9 cellular contexts compared by ENCODE assay signal in the genomic region with DNA sequence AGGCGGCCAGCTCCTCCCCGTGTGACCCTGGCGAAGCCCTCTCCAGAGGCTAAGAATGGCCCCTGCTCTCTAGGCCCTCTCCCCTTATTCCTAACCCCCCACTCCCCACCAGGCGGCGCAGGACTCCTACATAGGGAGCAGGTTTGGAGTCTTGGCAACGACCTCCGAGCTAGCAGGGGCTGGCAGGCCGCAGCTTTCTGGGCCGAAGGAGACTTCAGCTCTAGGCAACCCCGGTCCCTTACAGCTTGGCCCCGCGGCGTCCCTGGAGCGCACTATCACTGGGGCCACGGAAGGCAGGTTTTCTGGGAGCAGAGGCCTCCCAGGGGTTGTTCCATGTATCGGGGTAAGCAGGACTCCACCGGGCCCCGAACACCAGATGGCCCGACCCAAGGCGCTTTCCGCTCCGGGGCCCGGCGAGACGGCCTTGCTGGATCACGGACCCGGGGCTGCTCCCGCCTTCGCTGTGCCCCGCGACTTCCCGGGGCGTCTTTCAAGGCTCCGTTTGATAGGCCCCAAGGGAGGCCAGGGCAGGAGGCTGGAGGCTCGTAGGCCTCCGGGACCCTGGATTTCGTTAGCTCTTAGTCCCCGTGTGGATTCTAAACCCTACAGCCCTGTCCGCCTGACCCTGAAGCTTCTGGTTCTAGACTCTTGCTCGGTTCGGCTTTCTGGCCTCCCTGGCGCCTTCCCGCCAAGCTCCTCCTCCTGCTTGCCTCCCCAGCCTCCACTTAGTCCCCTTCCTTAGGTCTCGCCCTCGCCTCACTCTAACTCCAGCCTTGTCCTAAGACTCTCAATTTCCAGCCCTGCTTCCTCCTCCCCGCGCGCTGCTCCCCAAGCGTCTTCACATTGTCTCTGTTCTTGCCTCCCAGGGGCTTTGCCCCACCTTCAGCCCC. TPM values are rescaled to one million over a fixed set of nuclear protein-coding genes. Genes with fewer than 3 reads are reported as not detected.
DNase-seq lines count a peak whose midpoint lies in the region; ATAC-seq and TF ChIP-seq lines count a peak whose summit lies in the region.
"Had no signal": no experiment of that assay in that cellular context is flagged by ENCODE, and none has a peak within 500 bp of the region (broad histone marks: within the 10 kb centered on the region; RNA-seq: fewer than 3 reads in every experiment).

No MANE protein-coding gene starts in this region.

- POLR2A ChIA-PET in CD4-positive, alpha-beta T cell (lab: Charles Lee): interaction anchor here (1.4 kb wide), 1 partner anchor 22 kb away, joined by 3 read pairs; the partner anchor contains the start of gene ACTR5

- H3K27ac Mint-ChIP-seq in CD4-positive, alpha-beta T cell: peak overlapping the region; percentile 10
- H3K27ac Mint-ChIP-seq in activated CD4-positive, alpha-beta T cell treated with anti-CD3 and anti-CD28 coated beads, Interleukin-2, amount 10 ng/mL, durations not matched to agents 24 days and 14 days: peak overlapping the region; percentile 84

- peaks cover 94% of the 10 kb centered on the region for H3K27me3 ChIP-seq in CD4-positive, alpha-beta T cell (ENCODE audit: control insufficient read depth, insufficient read depth, low read length)

- H3K4me1 Mint-ChIP-seq in CD4-positive, alpha-beta T cell (ENCODE audit: low read depth): peaks cover 63% of the 10 kb centered on the region
- H3K4me1 Mint-ChIP-seq in activated CD4-positive, alpha-beta T cell treated with anti-CD3 and anti-CD28 coated beads, Interleukin-2, amount 10 ng/mL, durations not matched to agents 24 days and 14 days: peaks cover 50% of the 10 kb centered on the region

- H3K27me3 Mint-ChIP-seq in CD4-positive, alpha-beta T cell: peaks cover 88% of the 10 kb centered on the region
- peaks cover 91% of the 10 kb centered on the region for H3K27me3 Mint-ChIP-seq in activated CD4-positive, alpha-beta T cell treated with anti-CD3 and anti-CD28 coated beads, Interleukin-2, amount 10 ng/mL, durations not matched to agents 24 days and 14 days

- no peak overlapping the region for H3K4me3 ChIP-seq in foreskin fibroblast (ENCODE audit: low read depth in 1 of 2, low read length in 2 of 2)

- no peaks in the 10 kb centered on the region for H3K9me3 ChIP-seq in CD4-positive, alpha-beta T cell (ENCODE audit: control insufficient read depth, low read length)

- H3K36me3 Mint-ChIP-seq in CD4-positive, alpha-beta T cell (ENCODE audit: low read depth): no peaks in the 10 kb centered on the region
- H3K36me3 Mint-ChIP-seq in activated CD4-positive, alpha-beta T cell treated with anti-CD3 and anti-CD28 coated beads, Interleukin-2, amount 10 ng/mL, durations not matched to agents 24 days and 14 days (ENCODE audit: low read depth): peaks cover 19% of the 10 kb centered on the region

- CTCF ChIA-PET in CD4-positive, alpha-beta T cell (lab: Charles Lee): interaction anchor here (0.8 to 1.4 kb wide), 3 partner anchors 22 to 26 kb away, joined by 3 to 6 read pairs (median 4); partner anchors contain the start of gene ACTR5

- peak overlapping the region; percentile 13 for H3K4me3 Mint-ChIP-seq in CD4-positive, alpha-beta T cell
- peak overlapping the region; percentile 15 for H3K4me3 Mint-ChIP-seq in activated CD4-positive, alpha-beta T cell treated with anti-CD3 and anti-CD28 coated beads, Interleukin-2, amount 10 ng/mL, durations not matched to agents 24 days and 14 days

- H3K9me3 Mint-ChIP-seq in CD4-positive, alpha-beta T cell: no peaks in the 10 kb centered on the region
- H3K9me3 Mint-ChIP-seq in activated CD4-positive, alpha-beta T cell treated with anti-CD3 and anti-CD28 coated beads, Interleukin-2, amount 10 ng/mL, durations not matched to agents 24 days and 14 days: peaks cover 22% of the 10 kb centered on the region

- intact Hi-C loops in CD4-positive, alpha-beta T cell (cut with DNase I, micrococcal nuclease): no loop called here
- intact Hi-C loops in activated CD4-positive, alpha-beta T cell treated with anti-CD3 and anti-CD28 coated beads, Interleukin-2, amount 10 ng/mL, durations not matched to agents 24 days and 14 days (cut with micrococcal nuclease): no loop called here

- peak in 5 of 10 experiments; percentile 24 to 30 (median 29) for DNase-seq in CD4-positive, alpha-beta T cell
- DNase-seq in KBM-7 (peak; percentile 35), foreskin fibroblast (peak in 1 of 2 donors; percentile 33), GF-D8 (lab: John Stamatoyannopoulos, UW) (no peak), DMS53 treated with DMSO at 0.1 percent for 48 hours (lab: John Stamatoyannopoulos, UW; ENCODE audit: unreplicated experiment) (no peak)
- peak; percentile 81 for DNase-seq in activated CD4-positive, alpha-beta T cell treated with anti-CD3 and anti-CD28 coated beads, Interleukin-2, amount 10 ng/mL, durations not matched to agents 24 days and 14 days
- peak; percentile 50 for DNase-seq in stimulated activated CD4-positive, alpha-beta T cell treated with anti-CD3 and anti-CD28 coated beads, Interleukin-1b, Interleukin-23, amount 100 ng/mL, for 48 hours

- no peak for TF ChIP-seq CTCF in CD4-positive, alpha-beta T cell (IDR thresholded peaks at IDR 0.05)
- TF ChIP-seq CTCF in foreskin fibroblast (IDR thresholded peaks at IDR 0.05; ENCODE audit: low read depth, low read length): peak; percentile 21

- no peak overlapping the region for H3K27ac ChIP-seq in CD4-positive, alpha-beta T cell (ENCODE audit: low read depth, low read length)
- H3K27ac ChIP-seq: epithelial cell of prostate had no signal

- in situ Hi-C loops in KBM-7 (cut with MboI; ENCODE audit: low pct_unique_long_range_greater_than_20kb, low sequenced_read_pairs): no loop called here

- no peak for ATAC-seq in CD4-positive, alpha-beta T cell (ENCODE audit: poor library complexity)
- ATAC-seq in GM19328 (IDR thresholded peaks at IDR 0.05; ENCODE audit: unreplicated experiment): no peak

RNA-seq across cellular contexts. Expression of gene SLC32A1, which starts 1.9 kb away (rescaled TPM):
- total RNA-seq in CD4-positive, alpha-beta T cell: not detected
- total RNA-seq in activated CD4-positive, alpha-beta T cell treated with anti-CD3 and anti-CD28 coated beads, Interleukin-2, amount 10 ng/mL, durations not matched to agents 24 days and 14 days: not detected in 2 replicates

RNA-seq across cellular contexts. Expression of gene ACTR5, which starts 22.1 kb away (rescaled TPM):
- total RNA-seq in CD4-positive, alpha-beta T cell: 10 to 100 TPM; 11.1 to 11.9 TPM
- 15.2 and 15.8 TPM in 2 replicates for total RNA-seq in activated CD4-positive, alpha-beta T cell treated with anti-CD3 and anti-CD28 coated beads, Interleukin-2, amount 10 ng/mL, durations not matched to agents 24 days and 14 days

Comparison
In these comparisons a context has a peak if more than half of its experiments do, and no peak if none do; other contexts are left out.
1. DNase-seq: peak in KBM-7 (single experiment), activated CD4-positive, alpha-beta T cell treated with anti-CD3 and anti-CD28 coated beads, Interleukin-2, amount 10 ng/mL, durations not matched to agents 24 days and 14 days (single experiment) and stimulated activated CD4-positive, alpha-beta T cell treated with anti-CD3 and anti-CD28 coated beads, Interleukin-1b, Interleukin-23, amount 100 ng/mL, for 48 hours (single experiment); none in GF-D8 (single experiment) and DMS53 treated with DMSO at 0.1 percent for 48 hours (single experiment).